Comparison of ENCODE assay signal across 12 cellular contexts in genomic region chr12:107580750-107581529, GRCh38.
DNase-seq lines count a peak whose midpoint lies in the region; FAIRE-seq and TF ChIP-seq lines count a peak whose summit lies in the region.
"Had no signal": no experiment of that assay in that cellular context is flagged by ENCODE, and none has a peak within 500 bp of the region (broad histone marks: within the 10 kb centered on the region; RNA-seq: fewer than 3 reads in every experiment).

No MANE protein-coding gene starts in this region.

- no peaks in the 10 kb centered on the region for H3K4me1 Mint-ChIP-seq in MCF 10A (ENCODE audit: insufficient read depth, unreplicated experiment)
- H3K4me1 Mint-ChIP-seq: central memory CD8-positive, alpha-beta T cell had no signal

- H3K56ac ChIP-seq in mesendoderm (ENCODE audit: low read length) = peak overlapping the region; percentile 49

- no peak overlapping the region for H2BK5ac ChIP-seq in mesendoderm (ENCODE audit: low read length)

- peaks cover 12% of the 10 kb centered on the region for H3K36me3 Mint-ChIP-seq in MCF 10A (ENCODE audit: insufficient read depth, unreplicated experiment)

- no peak overlapping the region for H3K18ac ChIP-seq in mesendoderm (ENCODE audit: low read length)

- H3K27me3 ChIP-seq in breast epithelium (peaks cover 0 to 22% of the 10 kb centered on the region in 2 donors), fibroblast of lung (ENCODE audit: control insufficient read depth, insufficient read depth, low read length) (peaks cover 2% of the 10 kb centered on the region), mesendoderm (ENCODE audit: insufficient read depth, low read length, poor library complexity) (no peaks in the 10 kb centered on the region)

- H3K4me3 ChIP-seq in breast epithelium (peak overlapping the region in 2 of 3 donors; percentile 42 to 69), fibroblast of lung (replicated peaks in 1 of 4; ENCODE audit: control extremely low read depth in 1 of 4, insufficient read depth in 1 of 4, low read depth in 3 of 4, low read length in 4 of 4) (no peak overlapping the region), mesendoderm (ENCODE audit: low read length) (no peak overlapping the region), urinary bladder (ENCODE audit: low read depth, low read length) (peak overlapping the region; percentile 17)
- H3K4me3 ChIP-seq: A549 had no signal

- H3K4me2 ChIP-seq in fibroblast of lung (ENCODE audit: extremely low read depth, insufficient read depth, low read length) (peak overlapping the region; percentile 35), mesendoderm (ENCODE audit: low read length) (peak overlapping the region; percentile 5)
- H3K4me2 ChIP-seq: A549 had no signal

- H3K79me2 ChIP-seq in fibroblast of lung (ENCODE audit: control insufficient read depth, insufficient read depth, low read length) (no peaks in the 10 kb centered on the region), mesendoderm (ENCODE audit: control insufficient read depth, insufficient read depth, low read length) (no peaks in the 10 kb centered on the region)

- H4K8ac ChIP-seq in mesendoderm (ENCODE audit: low read depth, low read length) = no peak overlapping the region

- H4K20me1 ChIP-seq in fibroblast of lung (ENCODE audit: control insufficient read depth, extremely low read depth, insufficient read depth, low read length) = no peaks in the 10 kb centered on the region

- no peaks in the 10 kb centered on the region for H3K4me1 ChIP-seq in breast epithelium
- H3K4me1 ChIP-seq in fibroblast of lung (ENCODE audit: control insufficient read depth, extremely low read depth, insufficient read depth, low read length) = no peaks in the 10 kb centered on the region
- H3K4me1 ChIP-seq in mesendoderm (ENCODE audit: control insufficient read depth, low read depth, low read length) = no peaks in the 10 kb centered on the region
- H3K4me1 ChIP-seq in urinary bladder (ENCODE audit: insufficient read depth) = no peaks in the 10 kb centered on the region
- H3K4me1 ChIP-seq: A549 had no signal

- H3K9me3 Mint-ChIP-seq in MCF 10A (ENCODE audit: unreplicated experiment) = no peaks in the 10 kb centered on the region
- H3K9me3 Mint-ChIP-seq: activated T-cell treated with anti-CD3 and anti-CD28 coated beads, Interleukin-2, amount 50 U/mL, for 24 hours; central memory CD8-positive, alpha-beta T cell had no signal

- CTCF ChIA-PET in MCF 10A (lab: Yijun Ruan, JAX) = no interaction called here

- BruUV-seq in MCF 10A (replicated peaks; lab: Mats Ljungman, UMichigan) = no TSS peak

- no peak overlapping the region for H3K4ac ChIP-seq in mesendoderm (ENCODE audit: low read depth, low read length)

- no peak for TF ChIP-seq CTCF in breast epithelium (IDR thresholded peaks at IDR 0.05)
- no peak for TF ChIP-seq CTCF in MCF 10A (IDR thresholded peaks at IDR 0.05; ENCODE audit: unreplicated experiment)
- no peak for TF ChIP-seq CTCF in fibroblast of lung (conservative IDR thresholded peaks at IDR 0.05 in 1 of 2, IDR thresholded peaks at IDR 0.05 in 1 of 2; ENCODE audit: low read depth in 1 of 2, low read length in 2 of 2)

- H3K9ac ChIP-seq in fibroblast of lung (ENCODE audit: insufficient read depth, low read length) = no peak overlapping the region
- H3K9ac ChIP-seq in mesendoderm (ENCODE audit: low read length) = no peak overlapping the region

- H3K27ac Mint-ChIP-seq in MCF 10A (ENCODE audit: low read depth, unreplicated experiment) = no peak overlapping the region
- H3K27ac Mint-ChIP-seq: activated T-cell treated with anti-CD3 and anti-CD28 coated beads, Interleukin-2, amount 50 U/mL, for 24 hours had no signal

- no peak overlapping the region for H3K4me3 Mint-ChIP-seq in MCF 10A (ENCODE audit: unreplicated experiment)
- H3K4me3 Mint-ChIP-seq: activated T-cell treated with anti-CD3 and anti-CD28 coated beads, Interleukin-2, amount 50 U/mL, for 24 hours; central memory CD8-positive, alpha-beta T cell had no signal

- H3K36me3 ChIP-seq in breast epithelium = no peaks in the 10 kb centered on the region
- no peaks in the 10 kb centered on the region for H3K36me3 ChIP-seq in fibroblast of lung (ENCODE audit: control insufficient read depth, insufficient read depth, low read length)
- no peaks in the 10 kb centered on the region for H3K36me3 ChIP-seq in mesendoderm (ENCODE audit: control insufficient read depth, insufficient read depth, low read length)
- H3K36me3 ChIP-seq in urinary bladder (ENCODE audit: insufficient read depth) = no peaks in the 10 kb centered on the region

- no peak for DNase-seq in breast epithelium (ENCODE audit: low spot score in 2 of 2)
- DNase-seq in MCF 10A (ENCODE audit: unreplicated experiment) = no peak
- peak in 1 of 2 donors; percentile 24 for DNase-seq in fibroblast of lung (ENCODE audit: low read depth in 2 of 2)
- DNase-seq in mesendoderm = peak; percentile 17
- no peak for DNase-seq in stimulated activated CD4-positive, alpha-beta T cell treated with anti-CD3 and anti-CD28 coated beads, Interleukin-2, amount 100 ng/mL, for 24 hours
- DNase-seq in RCC 7860 (ENCODE audit: low spot score) = no peak
- no peak for DNase-seq in GOT3 (lab: John Stamatoyannopoulos, UW)
- DNase-seq: activated T-cell treated with anti-CD3 and anti-CD28 coated beads, Interleukin-2, amount 50 U/mL, for 24 hours; NCI-H2081 had no signal

- no peak overlapping the region for H2AFZ ChIP-seq in fibroblast of lung (ENCODE audit: low read length)

- no peak for TF ChIP-seq POLR2A in breast epithelium (IDR thresholded peaks at IDR 0.05)

- FAIRE-seq in RCC 7860 (lab: Jason Lieb, UNC) = no peak
- FAIRE-seq: A549 had no signal

- intact Hi-C loops in breast epithelium (cut with DNase I; ENCODE audit: low total_unique reads) (no loop called here), MCF 10A (cut with micrococcal nuclease) (no loop called here)

- no peak overlapping the region for H2AK5ac ChIP-seq in mesendoderm (ENCODE audit: low read length)

- no peak overlapping the region for H2BK120ac ChIP-seq in mesendoderm (ENCODE audit: low read depth, low read length)

- POLR2A ChIA-PET in MCF 10A (lab: Yijun Ruan, JAX) = no interaction called here

- no peaks in the 10 kb centered on the region for H3K79me1 ChIP-seq in mesendoderm (ENCODE audit: low read length)

- no peak overlapping the region for H3K23ac ChIP-seq in mesendoderm (ENCODE audit: low read length)

- no peak overlapping the region for H2BK15ac ChIP-seq in mesendoderm (replicated peaks; ENCODE audit: low read depth)

- no peak overlapping the region for H4K5ac ChIP-seq in mesendoderm (ENCODE audit: low read length)

- H3K9me3 ChIP-seq in breast epithelium (no peaks in the 10 kb centered on the region), fibroblast of lung (ENCODE audit: control insufficient read depth, insufficient read depth, low read depth, low read length) (no peaks in the 10 kb centered on the region)
- H3K9me3 ChIP-seq: A549 had no signal

- H3K27ac ChIP-seq in breast epithelium (peak overlapping the region in 1 of 2 donors; percentile 52), fibroblast of lung (ENCODE audit: insufficient read depth, low read length) (no peak overlapping the region), mesendoderm (ENCODE audit: low read depth, low read length) (no peak overlapping the region), urinary bladder (ENCODE audit: low read depth) (no peak overlapping the region)
- H3K27ac ChIP-seq: A549 had no signal

- no peaks in the 10 kb centered on the region for H3K27me3 Mint-ChIP-seq in MCF 10A (ENCODE audit: insufficient read depth, unreplicated experiment)
- H3K27me3 Mint-ChIP-seq: activated T-cell treated with anti-CD3 and anti-CD28 coated beads, Interleukin-2, amount 50 U/mL, for 24 hours had no signal

- whole genome bisulfite sequencing in mesendoderm (ENCODE audit: extremely low coverage, insufficient coverage, low lambda C conversion rate) = no CpG with 5 or more reads among the region's 64 CpGs
- 18% methylated on average over 64 of the region's 64 CpGs for WGBS in urinary bladder

Comparison
In these comparisons a context has a peak if more than half of its experiments do, and no peak if none do; other contexts are left out.
1. H3K4me3 ChIP-seq: peak in breast epithelium (2 of 3) and urinary bladder (single experiment); none in fibroblast of lung (0 of 4) and mesendoderm (single experiment).